ENCODE assay signal across 23 cellular contexts in genomic region chr20:16672299-16672698, GRCh38.
"Had no signal": no experiment of that assay in that cellular context is flagged by ENCODE, and none has a peak within 500 bp of the region (broad histone marks: within the 10 kb centered on the region; RNA-seq: fewer than 3 reads in every experiment).

No MANE protein-coding gene starts in this region.

- H3K4me1 ChIP-seq: colonic mucosa, foreskin keratinocyte, stomach had no signal

- H3K9me3 ChIP-seq: colonic mucosa had no signal

- H3K79me2 ChIP-seq: hepatocyte had no signal

- H3K36me3 ChIP-seq: colonic mucosa, stomach had no signal

- H3K4me2 ChIP-seq: hepatocyte had no signal

- H3K4me3 ChIP-seq: colonic mucosa, hepatocyte, lung, stomach had no signal

- H3K4me1 Mint-ChIP-seq: endodermal cell; naive B cell; nephron progenitor cell; stimulated activated naive B cell treated with anti-CD40 and anti-IgM and Interleukin-4, amounts not matched to agents 10 μg/mL and 1 μg/mL and 100 μg/mL, for 72 hours had no signal

- H3K27ac ChIP-seq: colonic mucosa, foreskin keratinocyte, hepatocyte, stomach had no signal

- FAIRE-seq: endothelial cell of umbilical vein had no signal

- DNase-seq: colonic mucosa; dermis blood vessel endothelial cell; effector CD4-positive, alpha-beta T cell; endodermal cell; erythroblast; foreskin keratinocyte; head of caudate nucleus; left colon; left ventricle myocardium superior; mesenchymal stem cell; naive B cell; nephron progenitor cell; posterior cingulate gyrus; stimulated activated CD4-positive, alpha-beta T cell treated with anti-CD3 and anti-CD28 coated beads, Interleukin-2, amount 100 ng/mL, for 24 hours; stimulated activated CD4-positive, alpha-beta T cell treated with anti-CD3 and anti-CD28 coated beads, Interleukin-4, amount 100 ng/mL, for 4 hours; stimulated activated naive B cell treated with anti-CD40 and anti-IgM and Interleukin-4, amounts not matched to agents 10 μg/mL and 1 μg/mL and 100 μg/mL, for 72 hours; stomach; substantia nigra; trophoblast cell had no signal

- H3K27me3 ChIP-seq: colonic mucosa, foreskin keratinocyte, hepatocyte, stomach had no signal

- ATAC-seq: foreskin keratinocyte; left colon; left ventricle myocardium superior; sciatic nerve; stimulated activated naive B cell treated with anti-CD40 and anti-IgM and Interleukin-4, amounts not matched to agents 10 μg/mL and 1 μg/mL and 100 μg/mL, for 72 hours had no signal

- H3K4me3 Mint-ChIP-seq: endodermal cell; nephron progenitor cell; stimulated activated naive B cell treated with anti-CD40 and anti-IgM and Interleukin-4, amounts not matched to agents 10 μg/mL and 1 μg/mL and 100 μg/mL, for 72 hours had no signal

- H3K36me3 Mint-ChIP-seq: stimulated activated naive B cell treated with anti-CD40 and anti-IgM and Interleukin-4, amounts not matched to agents 10 μg/mL and 1 μg/mL and 100 μg/mL, for 72 hours had no signal
